1 cellular context compared by ENCODE assay signal in the genomic region with DNA sequence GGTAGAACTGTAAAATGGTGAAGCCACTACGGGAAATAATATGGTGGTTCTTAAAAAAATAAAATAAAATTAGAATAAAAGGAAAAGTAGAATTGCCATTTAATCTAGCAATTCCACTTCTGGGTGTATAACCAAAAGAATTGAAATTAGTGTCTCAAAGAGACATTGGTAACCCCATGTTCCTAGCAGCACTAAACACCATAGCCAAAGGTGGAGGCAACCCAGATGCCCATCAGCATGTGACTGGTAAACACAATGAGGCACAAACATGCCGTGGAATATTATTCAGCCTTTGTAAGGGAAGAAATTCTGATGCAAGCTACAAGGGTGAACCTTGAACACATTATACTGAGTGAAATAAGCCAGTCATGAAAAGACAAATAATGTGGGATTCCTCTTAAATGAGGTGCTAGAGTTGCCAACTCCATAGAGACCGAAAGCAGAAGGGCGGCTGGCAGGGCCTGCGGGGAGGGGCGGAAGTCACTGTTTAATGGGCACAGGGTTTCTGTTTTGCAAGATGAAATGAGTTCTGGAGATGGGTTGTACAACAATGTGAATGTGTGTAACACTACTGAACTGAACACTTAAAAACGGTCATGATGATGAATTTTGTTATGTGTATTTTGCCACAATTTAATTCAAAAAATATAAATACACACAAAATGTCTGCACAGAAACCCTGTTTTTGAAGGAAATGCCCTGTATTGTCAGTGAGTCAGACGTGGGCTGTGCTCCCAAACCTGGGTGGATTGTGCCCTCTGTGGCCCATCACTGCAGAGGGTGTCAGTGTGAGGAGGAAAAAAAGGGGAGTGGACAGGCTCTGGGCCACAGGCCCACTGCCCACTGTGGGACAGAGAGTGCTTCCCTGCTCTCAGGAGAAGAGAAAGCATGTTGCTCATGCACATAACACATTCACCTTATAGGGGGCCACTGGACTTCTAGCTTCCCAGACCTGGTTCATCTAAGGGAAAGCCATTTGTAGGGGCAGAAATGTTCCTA.
TF ChIP-seq lines count a peak whose summit lies in the region.

No MANE protein-coding gene starts in this region.

TF ChIP-seq in HepG2, 621 proteins besides CTCF, POLR2A, EP300 and RAD21 (continued from another document):
- TF ChIP-seq, protein P1, sequence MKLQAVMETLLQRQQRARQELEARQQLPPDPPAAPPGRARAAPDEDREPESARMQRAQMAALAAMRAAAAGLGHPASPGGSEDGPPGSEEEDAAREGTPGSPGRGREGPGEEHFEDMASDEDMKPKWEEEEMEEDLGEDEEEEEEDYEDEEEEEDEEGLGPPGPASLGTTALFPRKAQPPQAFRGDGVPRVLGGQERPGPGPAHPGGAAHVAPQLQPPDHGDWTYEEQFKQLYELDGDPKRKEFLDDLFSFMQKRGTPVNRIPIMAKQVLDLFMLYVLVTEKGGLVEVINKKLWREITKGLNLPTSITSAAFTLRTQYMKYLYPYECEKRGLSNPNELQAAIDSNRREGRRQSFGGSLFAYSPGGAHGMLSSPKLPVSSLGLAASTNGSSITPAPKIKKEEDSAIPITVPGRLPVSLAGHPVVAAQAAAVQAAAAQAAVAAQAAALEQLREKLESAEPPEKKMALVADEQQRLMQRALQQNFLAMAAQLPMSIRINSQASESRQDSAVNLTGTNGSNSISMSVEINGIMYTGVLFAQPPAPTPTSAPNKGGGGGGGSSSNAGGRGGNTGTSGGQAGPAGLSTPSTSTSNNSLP (IDR thresholded peaks at IDR 0.05; ENCODE audit: low read depth, low read length), result 0 out of 2 replicates have a peak, but pooled peaks have one; percentile 17
- TF ChIP-seq ATF4 (CRISPR knock-in tag; IDR thresholded peaks at IDR 0.05) (peak in 1 of 2 experiments; percentile 41; a peak in 1 of 4 replicates), TEAD3 (CRISPR knock-in tag; optimal IDR thresholded peaks at IDR 0.05; ENCODE audit: borderline replicate concordance) (no peak), FOSL2 (CRISPR knock-in tag; IDR thresholded peaks at IDR 0.05) (0 out of 2 replicates have a peak, but pooled peaks have one; percentile 10), ZNF256 (CRISPR knock-in tag; conservative IDR thresholded peaks at IDR 0.05) (no peak), ZNF3 (CRISPR knock-in tag; IDR thresholded peaks at IDR 0.05) (peak; percentile 91), REXO4 (CRISPR knock-in tag; IDR thresholded peaks at IDR 0.05; ENCODE audit: borderline replicate concordance) (no peak)
